ENCODE assay signal across 25 cellular contexts in the genomic region with DNA sequence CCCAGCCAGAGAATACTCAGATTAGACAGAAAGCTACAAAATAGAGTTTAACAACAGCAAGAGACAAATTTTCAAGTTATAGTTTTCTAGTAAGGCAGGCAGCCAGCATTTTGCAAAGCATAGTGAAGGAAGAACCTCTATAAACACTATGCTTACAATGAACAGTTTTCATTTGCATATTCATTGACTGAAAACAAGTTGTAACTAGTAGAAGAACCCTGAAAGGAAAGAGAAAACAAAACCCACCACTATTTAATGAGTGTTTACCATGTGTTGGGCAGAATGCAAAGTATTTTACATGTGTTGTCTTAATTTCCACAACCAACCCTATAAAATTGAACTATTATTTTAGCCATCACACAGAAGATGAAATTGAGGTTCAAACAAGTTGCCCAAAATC.
DNase-seq lines count a peak whose midpoint lies in the region; ATAC-seq, FAIRE-seq and TF ChIP-seq lines count a peak whose summit lies in the region.
"Had no signal": no experiment of that assay in that cellular context is flagged by ENCODE, and none has a peak within 500 bp of the region (broad histone marks: within the 10 kb centered on the region; RNA-seq: fewer than 3 reads in every experiment).

No MANE protein-coding gene starts in this region.

- no peak overlapping the region for H3K27ac ChIP-seq in Karpas-422 (ENCODE audit: low read length)
- no peak overlapping the region for H3K27ac ChIP-seq in GM12878 (ENCODE audit: control insufficient read depth, insufficient read depth)
- H3K27ac ChIP-seq: A549; BLaER1 treated with 17β-estradiol and CSF1 and Interleukin-3, amounts not matched to agents 10 nM and 100 nM; GM23248 had no signal

- no peak for FAIRE-seq in GM12878 (lab: Jason Lieb, UNC)
- FAIRE-seq: A549, D721Med, GM12891, H1 had no signal

- H4K20me1 ChIP-seq in Karpas-422 (ENCODE audit: insufficient read depth, low read depth, low read length), result no peaks in the 10 kb centered on the region
- H4K20me1 ChIP-seq in GM12878 (ENCODE audit: control insufficient read depth, insufficient read depth), result no peaks in the 10 kb centered on the region
- H4K20me1 ChIP-seq: BLaER1 treated with 17β-estradiol and CSF1 and Interleukin-3, amounts not matched to agents 10 nM and 100 nM had no signal

- BruUV-seq in GM12878 (replicated peaks; lab: Mats Ljungman, UMichigan), result no TSS peak

- RAD21 ChIA-PET in GM12878 (lab: Charles Lee; ENCODE audit: unreplicated experiment), result no interaction called here

- in situ Hi-C loops in GM12878 (cut with MboI), result no loop called here

- CTCF ChIA-PET in GM12878 (lab: Yijun Ruan, JAX), result no interaction called here

- H3K4me2 ChIP-seq in Karpas-422 (ENCODE audit: low read depth, low read length, poor library complexity, severe bottlenecking) (no peak overlapping the region), GM12878 (ENCODE audit: control insufficient read depth, insufficient read depth) (no peak overlapping the region)
- H3K4me2 ChIP-seq: A549; BLaER1 treated with 17β-estradiol and CSF1 and Interleukin-3, amounts not matched to agents 10 nM and 100 nM had no signal

- intact Hi-C loops in GM12878 (cut with micrococcal nuclease; ENCODE audit: unreplicated experiment), result no loop called here

- TF ChIP-seq EP300 in GM12878 (IDR thresholded peaks at IDR 0.05; ENCODE audit: borderline replicate concordance in 1 of 2, control insufficient read depth in 1 of 2, low read depth in 2 of 2, low read length in 2 of 2), result no peak

- no peak for TF ChIP-seq CTCF in GM12878 (IDR thresholded peaks at IDR 0.05 in 2 of 3, conservative IDR thresholded peaks at IDR 0.05 in 1 of 3; ENCODE audit: control insufficient read depth in 2 of 3, extremely low read depth in 1 of 3, insufficient read depth in 1 of 3, low read depth in 3 of 3, low read length in 3 of 3)

- SMC1A ChIA-PET in GM12878 (lab: Charles Lee; ENCODE audit: uncharacterized antibody, unreplicated experiment), result no interaction called here

- H3K9me2 ChIP-seq in Karpas-422 (replicated peaks; ENCODE audit: insufficient read depth, low read length), result no peaks in the 10 kb centered on the region

- no peak for TF ChIP-seq RAD21 in GM12878 (IDR thresholded peaks at IDR 0.05; ENCODE audit: insufficient read depth, low read depth, low read length)

- peak; percentile 82 for ATAC-seq in GM18520 (IDR thresholded peaks at IDR 0.05; ENCODE audit: unreplicated experiment)
- ATAC-seq in GM21390 (IDR thresholded peaks at IDR 0.05; ENCODE audit: unreplicated experiment), result peak; percentile 53
- no peak for ATAC-seq in GM12878
- no peak for ATAC-seq in GM21576 (IDR thresholded peaks at IDR 0.05; ENCODE audit: unreplicated experiment)
- ATAC-seq in HG03108 (IDR thresholded peaks at IDR 0.05; ENCODE audit: unreplicated experiment), result no peak
- ATAC-seq: A549 had no signal

- H3K9ac ChIP-seq in Karpas-422 (ENCODE audit: low read length) (no peak overlapping the region), GM12878 (ENCODE audit: control insufficient read depth, insufficient read depth, low read length) (no peak overlapping the region)
- H3K9ac ChIP-seq: BLaER1 treated with 17β-estradiol and CSF1 and Interleukin-3, amounts not matched to agents 10 nM and 100 nM; GM23248 had no signal

- H3K4me3 ChIP-seq in Karpas-422 (ENCODE audit: low read length) (no peak overlapping the region), GM12878 (no peak overlapping the region)
- H3K4me3 ChIP-seq: A549; BLaER1 treated with 17β-estradiol and CSF1 and Interleukin-3, amounts not matched to agents 10 nM and 100 nM; GM23248 had no signal

- DNase-seq in Karpas-422 (peak; percentile 9), GM12878 (ENCODE audit: low read depth, low spot score) (no peak), SIG-M5 (lab: John Stamatoyannopoulos, UW) (no peak)
- DNase-seq: 8988T; ACHN; AML-193; BE2C; CD4-positive, alpha-beta T cell; CD8-positive, alpha-beta memory T cell; DMS 273 treated with DMSO at 0.1 percent for 48 hours; DMS79; EL; GDM1; GM23248; H7; HCEC 1CT had no signal

- no peak for TF ChIP-seq POLR2A in GM12878 (IDR thresholded peaks at IDR 0.05; ENCODE audit: low read depth, low read length)

- H3K36me3 ChIP-seq in Karpas-422 (ENCODE audit: insufficient read depth, low read length) (no peaks in the 10 kb centered on the region), GM12878 (ENCODE audit: control insufficient read depth in 2 of 2, insufficient read depth in 2 of 2, low read length in 1 of 2) (no peaks in the 10 kb centered on the region)
- H3K36me3 ChIP-seq: BE2C; BLaER1 treated with 17β-estradiol and CSF1 and Interleukin-3, amounts not matched to agents 10 nM and 100 nM had no signal

- H3K27me3 ChIP-seq in Karpas-422 (ENCODE audit: low read length) (no peaks in the 10 kb centered on the region), GM12878 (replicated peaks in 1 of 2; ENCODE audit: control insufficient read depth in 2 of 2, insufficient read depth in 2 of 2, low read length in 1 of 2) (no peaks in the 10 kb centered on the region)
- H3K27me3 ChIP-seq: BE2C; BLaER1 treated with 17β-estradiol and CSF1 and Interleukin-3, amounts not matched to agents 10 nM and 100 nM had no signal

- H2AFZ ChIP-seq in Karpas-422 (ENCODE audit: low read length) (no peak overlapping the region), GM12878 (ENCODE audit: control insufficient read depth, low read depth, low read length) (peak overlapping the region; percentile 16; the same call in 1 of the 2 replicates)
- H2AFZ ChIP-seq: GM23248 had no signal

- POLR2A ChIA-PET in GM12878 (lab: Charles Lee), result no interaction called here

- H3K79me2 ChIP-seq in Karpas-422 (ENCODE audit: low read length) (no peaks in the 10 kb centered on the region), GM12878 (ENCODE audit: control insufficient read depth, insufficient read depth, low read length) (no peaks in the 10 kb centered on the region)

- H3K4me1 ChIP-seq in Karpas-422 (ENCODE audit: low read length) (no peaks in the 10 kb centered on the region), GM12878 (ENCODE audit: control insufficient read depth, insufficient read depth, low read length) (no peaks in the 10 kb centered on the region)
- H3K4me1 ChIP-seq: A549; BE2C; BLaER1 treated with 17β-estradiol and CSF1 and Interleukin-3, amounts not matched to agents 10 nM and 100 nM had no signal

- no peaks in the 10 kb centered on the region for H3K9me3 ChIP-seq in Karpas-422 (ENCODE audit: low read length)
- H3K9me3 ChIP-seq in GM12878 (replicated peaks; ENCODE audit: control insufficient read depth, insufficient read depth, low read length), result no peaks in the 10 kb centered on the region
- H3K9me3 ChIP-seq: A549; BE2C; BLaER1 treated with 17β-estradiol and CSF1 and Interleukin-3, amounts not matched to agents 10 nM and 100 nM had no signal

TF ChIP-seq in GM12878, 131 proteins besides CTCF, POLR2A, EP300 and RAD21:
- TF ChIP-seq CBX5 (IDR thresholded peaks at IDR 0.05; ENCODE audit: low read depth), result no peak
- no peak for TF ChIP-seq KDM1A (IDR thresholded peaks at IDR 0.05; ENCODE audit: borderline replicate concordance)
- TF ChIP-seq TCF3 (IDR thresholded peaks at IDR 0.05; ENCODE audit: borderline replicate concordance, insufficient read depth, low read depth, low read length), result no peak
- no peak for TF ChIP-seq SREBF2 (IDR thresholded peaks at IDR 0.05; ENCODE audit: low read length)
- TF ChIP-seq HDGF (IDR thresholded peaks at IDR 0.05), result no peak
- TF ChIP-seq HDAC2 (IDR thresholded peaks at IDR 0.05), result no peak
- TF ChIP-seq SP1 (IDR thresholded peaks at IDR 0.05; ENCODE audit: low read depth, low read length), result no peak

Comparison
In these comparisons a context has a peak if more than half of its experiments do, and no peak if none do; other contexts are left out.
1. ATAC-seq: peak in GM18520 (single experiment) and GM21390 (single experiment); none in GM12878 (single experiment), GM21576 (single experiment) and HG03108 (single experiment).